ENCODE assay signal across 21 cellular contexts in genomic region chrX:6968231-6968630, GRCh38.
"Had no signal": no experiment of that assay in that cellular context is flagged by ENCODE, and none has a peak within 500 bp of the region (broad histone marks: within the 10 kb centered on the region; RNA-seq: fewer than 3 reads in every experiment).

No MANE protein-coding gene starts in this region.

- H3K27ac ChIP-seq: colonic mucosa, foreskin keratinocyte, heart right ventricle, prostate gland, sigmoid colon, transverse colon had no signal

- H3K27me3 Mint-ChIP-seq: activated naive CD8-positive, alpha-beta T cell treated with anti-CD3 and anti-CD28 coated beads for 36 hours; naive B cell; T-cell had no signal

- H3K4me3 Mint-ChIP-seq: activated naive CD8-positive, alpha-beta T cell treated with anti-CD3 and anti-CD28 coated beads for 36 hours; activated T-cell treated with anti-CD3 and anti-CD28 coated beads, Interleukin-2, amount 50 U/mL, for 72 hours; mesothelial cell of epicardium; naive B cell; T-cell had no signal

- H3K4me1 Mint-ChIP-seq: activated naive CD8-positive, alpha-beta T cell treated with anti-CD3 and anti-CD28 coated beads for 36 hours; naive B cell; T-cell had no signal

- H3K36me3 Mint-ChIP-seq: activated naive CD8-positive, alpha-beta T cell treated with anti-CD3 and anti-CD28 coated beads for 36 hours; mesothelial cell of epicardium; T-cell had no signal

- DNase-seq: activated CD4-positive, alpha-beta T cell treated with anti-CD3 and anti-CD28 coated beads for 1 hour; activated CD4-positive, alpha-beta T cell treated with anti-CD3 and anti-CD28 coated beads, Interleukin-2, amount 50 U/mL, for 48 hours; activated gamma-delta T cell treated with Interleukin-2 at 50 U/mL for 16 hours; activated naive CD8-positive, alpha-beta T cell treated with anti-CD3 and anti-CD28 coated beads for 36 hours; activated T-cell treated with anti-CD3 and anti-CD28 coated beads, Interleukin-2, amount 50 U/mL, for 72 hours; colonic mucosa; effector CD4-positive, alpha-beta T cell; foreskin keratinocyte; heart right ventricle; kidney; naive B cell; nucleus accumbens; sigmoid colon; stimulated activated CD4-positive, alpha-beta T cell treated with anti-CD3 and anti-CD28 coated beads, Interleukin-12 subunit alpha, Interleukin-12 subunit beta, amount 100 ng/mL, for 4 hours; stimulated activated naive CD4-positive, alpha-beta T cell; substantia nigra; T-cell; T1000; transverse colon had no signal

- H3K4me3 ChIP-seq: colonic mucosa, heart right ventricle, prostate gland, sigmoid colon, transverse colon had no signal

- H3K9me3 ChIP-seq: colonic mucosa, prostate gland, sigmoid colon, transverse colon had no signal

- H3K4me1 ChIP-seq: colonic mucosa, foreskin keratinocyte, heart right ventricle, prostate gland, sigmoid colon, transverse colon had no signal

- ATAC-seq: activated T-cell treated with anti-CD3 and anti-CD28 coated beads, Interleukin-2, amount 50 U/mL, for 72 hours; foreskin keratinocyte; heart right ventricle; T-cell had no signal

- H3K36me3 ChIP-seq: colonic mucosa, heart right ventricle, prostate gland, sigmoid colon, transverse colon had no signal

- H3K27me3 ChIP-seq: colonic mucosa, foreskin keratinocyte, heart right ventricle, sigmoid colon, transverse colon had no signal

- H3K27ac Mint-ChIP-seq: activated naive CD8-positive, alpha-beta T cell treated with anti-CD3 and anti-CD28 coated beads for 36 hours; activated T-cell treated with anti-CD3 and anti-CD28 coated beads, Interleukin-2, amount 50 U/mL, for 72 hours; mesothelial cell of epicardium; T-cell had no signal
